ENCODE assay signal across 1 cellular context in genomic region chr6:26033132-26033941, GRCh38.
TF ChIP-seq lines count a peak whose summit lies in the region.

No MANE protein-coding gene starts in this region.

TF ChIP-seq in HepG2, 621 proteins besides CTCF, POLR2A, EP300 and RAD21 (continued from another document and continues in another):
- TF ChIP-seq, protein P1, sequence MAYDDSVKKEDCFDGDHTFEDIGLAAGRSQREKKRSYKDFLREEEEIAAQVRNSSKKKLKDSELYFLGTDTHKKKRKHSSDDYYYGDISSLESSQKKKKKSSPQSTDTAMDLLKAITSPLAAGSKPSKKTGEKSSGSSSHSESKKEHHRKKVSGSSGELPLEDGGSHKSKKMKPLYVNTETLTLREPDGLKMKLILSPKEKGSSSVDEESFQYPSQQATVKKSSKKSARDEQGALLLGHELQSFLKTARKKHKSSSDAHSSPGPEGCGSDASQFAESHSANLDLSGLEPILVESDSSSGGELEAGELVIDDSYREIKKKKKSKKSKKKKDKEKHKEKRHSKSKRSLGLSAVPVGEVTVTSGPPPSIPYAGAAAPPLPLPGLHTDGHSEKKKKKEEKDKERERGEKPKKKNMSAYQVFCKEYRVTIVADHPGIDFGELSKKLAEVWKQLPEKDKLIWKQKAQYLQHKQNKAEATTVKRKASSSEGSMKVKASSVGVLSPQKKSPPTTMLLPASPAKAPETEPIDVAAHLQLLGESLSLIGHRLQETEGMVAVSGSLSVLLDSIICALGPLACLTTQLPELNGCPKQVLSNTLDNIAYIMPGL (CRISPR knock-in tag; IDR thresholded peaks at IDR 0.05; ENCODE audit: borderline replicate concordance in 1 of 2, low read depth in 1 of 2), result peak; percentile 74 to 83
- TF ChIP-seq E2F5 (CRISPR knock-in tag; conservative IDR thresholded peaks at IDR 0.05), result 0 out of 2 replicates have a peak, but pooled peaks have one; percentile 26
- TF ChIP-seq SMARCE1 (IDR thresholded peaks at IDR 0.05; ENCODE audit: borderline replicate concordance), result no peak
- no peak for TF ChIP-seq MBNL3 (CRISPR knock-in tag; conservative IDR thresholded peaks at IDR 0.05)
- TF ChIP-seq ZFP1 (CRISPR knock-in tag; IDR thresholded peaks at IDR 0.05), result no peak; the same call in 1 of the 2 replicates
- TF ChIP-seq, protein P2, sequence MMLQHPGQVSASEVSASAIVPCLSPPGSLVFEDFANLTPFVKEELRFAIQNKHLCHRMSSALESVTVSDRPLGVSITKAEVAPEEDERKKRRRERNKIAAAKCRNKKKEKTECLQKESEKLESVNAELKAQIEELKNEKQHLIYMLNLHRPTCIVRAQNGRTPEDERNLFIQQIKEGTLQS (CRISPR knock-in tag; IDR thresholded peaks at IDR 0.05), result peak; percentile 38; the same call in 1 of the 2 replicates
- TF ChIP-seq, protein P3, sequence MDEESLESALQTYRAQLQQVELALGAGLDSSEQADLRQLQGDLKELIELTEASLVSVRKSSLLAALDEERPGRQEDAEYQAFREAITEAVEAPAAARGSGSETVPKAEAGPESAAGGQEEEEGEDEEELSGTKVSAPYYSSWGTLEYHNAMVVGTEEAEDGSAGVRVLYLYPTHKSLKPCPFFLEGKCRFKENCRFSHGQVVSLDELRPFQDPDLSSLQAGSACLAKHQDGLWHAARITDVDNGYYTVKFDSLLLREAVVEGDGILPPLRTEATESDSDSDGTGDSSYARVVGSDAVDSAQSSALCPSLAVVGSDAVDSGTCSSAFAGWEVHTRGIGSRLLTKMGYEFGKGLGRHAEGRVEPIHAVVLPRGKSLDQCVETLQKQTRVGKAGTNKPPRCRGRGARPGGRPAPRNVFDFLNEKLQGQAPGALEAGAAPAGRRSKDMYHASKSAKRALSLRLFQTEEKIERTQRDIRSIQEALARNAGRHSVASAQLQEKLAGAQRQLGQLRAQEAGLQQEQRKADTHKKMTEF (CRISPR knock-in tag; IDR thresholded peaks at IDR 0.05), result peak; percentile 80
- TF ChIP-seq, protein P4, sequence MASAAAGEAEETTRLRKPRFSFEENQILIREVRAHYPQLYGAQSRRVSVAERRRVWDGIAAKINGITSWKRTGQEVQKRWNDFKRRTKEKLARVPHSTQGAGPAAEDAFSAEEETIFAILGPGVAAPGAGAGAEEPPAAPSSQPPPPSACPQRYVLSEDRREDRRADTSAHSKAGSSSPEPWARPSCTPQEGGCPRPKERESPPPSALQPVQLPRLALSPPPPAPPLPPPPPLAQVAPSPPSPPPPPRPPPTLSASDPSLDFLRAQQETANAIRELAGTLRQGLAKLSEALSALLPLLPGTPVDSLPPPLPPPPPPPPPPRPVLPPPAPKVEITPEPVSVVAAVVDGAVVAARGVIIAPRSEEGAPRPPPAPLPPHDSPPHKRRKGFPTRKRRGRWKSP (CRISPR knock-in tag; IDR thresholded peaks at IDR 0.05), result peak; percentile 76; the same call in 1 of the 2 replicates
- no peak for TF ChIP-seq NFATC3 (CRISPR knock-in tag; IDR thresholded peaks at IDR 0.05)
- no peak for TF ChIP-seq ZNF720 (CRISPR knock-in tag; IDR thresholded peaks at IDR 0.05)
- TF ChIP-seq IRF2 (CRISPR knock-in tag; IDR thresholded peaks at IDR 0.05), result peak; percentile 87
- TF ChIP-seq NFYB (CRISPR knock-in tag; IDR thresholded peaks at IDR 0.05), result peak; percentile 93
- 0 out of 2 replicates have a peak, but pooled peaks have one; percentile 5 for TF ChIP-seq ZNF607 (CRISPR knock-in tag; IDR thresholded peaks at IDR 0.05; ENCODE audit: borderline replicate concordance)
- TF ChIP-seq, protein P5, sequence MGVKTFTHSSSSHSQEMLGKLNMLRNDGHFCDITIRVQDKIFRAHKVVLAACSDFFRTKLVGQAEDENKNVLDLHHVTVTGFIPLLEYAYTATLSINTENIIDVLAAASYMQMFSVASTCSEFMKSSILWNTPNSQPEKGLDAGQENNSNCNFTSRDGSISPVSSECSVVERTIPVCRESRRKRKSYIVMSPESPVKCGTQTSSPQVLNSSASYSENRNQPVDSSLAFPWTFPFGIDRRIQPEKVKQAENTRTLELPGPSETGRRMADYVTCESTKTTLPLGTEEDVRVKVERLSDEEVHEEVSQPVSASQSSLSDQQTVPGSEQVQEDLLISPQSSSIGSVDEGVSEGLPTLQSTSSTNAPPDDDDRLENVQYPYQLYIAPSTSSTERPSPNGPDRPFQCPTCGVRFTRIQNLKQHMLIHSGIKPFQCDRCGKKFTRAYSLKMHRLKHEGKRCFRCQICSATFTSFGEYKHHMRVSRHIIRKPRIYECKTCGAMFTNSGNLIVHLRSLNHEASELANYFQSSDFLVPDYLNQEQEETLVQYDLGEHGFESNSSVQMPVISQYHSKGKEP (CRISPR knock-in tag; IDR thresholded peaks at IDR 0.05), result no peak
- no peak for TF ChIP-seq CENPX (CRISPR knock-in tag; IDR thresholded peaks at IDR 0.05)
- no peak for TF ChIP-seq FOXA3 (CRISPR knock-in tag; IDR thresholded peaks at IDR 0.05)
- TF ChIP-seq SNAPC4 (CRISPR knock-in tag; IDR thresholded peaks at IDR 0.05), result peak; percentile 95
- TF ChIP-seq RBM22 (optimal IDR thresholded peaks at IDR 0.05; ENCODE audit: low read length), result no peak
- TF ChIP-seq, protein P6, sequence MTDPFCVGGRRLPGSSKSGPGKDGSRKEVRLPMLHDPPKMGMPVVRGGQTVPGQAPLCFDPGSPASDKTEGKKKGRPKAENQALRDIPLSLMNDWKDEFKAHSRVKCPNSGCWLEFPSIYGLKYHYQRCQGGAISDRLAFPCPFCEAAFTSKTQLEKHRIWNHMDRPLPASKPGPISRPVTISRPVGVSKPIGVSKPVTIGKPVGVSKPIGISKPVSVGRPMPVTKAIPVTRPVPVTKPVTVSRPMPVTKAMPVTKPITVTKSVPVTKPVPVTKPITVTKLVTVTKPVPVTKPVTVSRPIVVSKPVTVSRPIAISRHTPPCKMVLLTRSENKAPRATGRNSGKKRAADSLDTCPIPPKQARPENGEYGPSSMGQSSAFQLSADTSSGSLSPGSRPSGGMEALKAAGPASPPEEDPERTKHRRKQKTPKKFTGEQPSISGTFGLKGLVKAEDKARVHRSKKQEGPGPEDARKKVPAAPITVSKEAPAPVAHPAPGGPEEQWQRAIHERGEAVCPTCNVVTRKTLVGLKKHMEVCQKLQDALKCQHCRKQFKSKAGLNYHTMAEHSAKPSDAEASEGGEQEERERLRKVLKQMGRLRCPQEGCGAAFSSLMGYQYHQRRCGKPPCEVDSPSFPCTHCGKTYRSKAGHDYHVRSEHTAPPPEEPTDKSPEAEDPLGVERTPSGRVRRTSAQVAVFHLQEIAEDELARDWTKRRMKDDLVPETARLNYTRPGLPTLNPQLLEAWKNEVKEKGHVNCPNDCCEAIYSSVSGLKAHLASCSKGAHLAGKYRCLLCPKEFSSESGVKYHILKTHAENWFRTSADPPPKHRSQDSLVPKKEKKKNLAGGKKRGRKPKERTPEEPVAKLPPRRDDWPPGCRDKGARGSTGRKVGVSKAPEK (CRISPR knock-in tag; IDR thresholded peaks at IDR 0.05; ENCODE audit: borderline replicate concordance), result peak; percentile 89
- TF ChIP-seq ESRRA (CRISPR knock-in tag; IDR thresholded peaks at IDR 0.05; ENCODE audit: low read depth), result no peak
- TF ChIP-seq, protein P7, sequence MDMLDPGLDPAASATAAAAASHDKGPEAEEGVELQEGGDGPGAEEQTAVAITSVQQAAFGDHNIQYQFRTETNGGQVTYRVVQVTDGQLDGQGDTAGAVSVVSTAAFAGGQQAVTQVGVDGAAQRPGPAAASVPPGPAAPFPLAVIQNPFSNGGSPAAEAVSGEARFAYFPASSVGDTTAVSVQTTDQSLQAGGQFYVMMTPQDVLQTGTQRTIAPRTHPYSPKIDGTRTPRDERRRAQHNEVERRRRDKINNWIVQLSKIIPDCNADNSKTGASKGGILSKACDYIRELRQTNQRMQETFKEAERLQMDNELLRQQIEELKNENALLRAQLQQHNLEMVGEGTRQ (IDR thresholded peaks at IDR 0.05; ENCODE audit: low read depth, low read length), result no peak
- TF ChIP-seq, protein P7 (CRISPR knock-in tag; IDR thresholded peaks at IDR 0.05; ENCODE audit: borderline replicate concordance), result no peak
- TF ChIP-seq, protein P8, sequence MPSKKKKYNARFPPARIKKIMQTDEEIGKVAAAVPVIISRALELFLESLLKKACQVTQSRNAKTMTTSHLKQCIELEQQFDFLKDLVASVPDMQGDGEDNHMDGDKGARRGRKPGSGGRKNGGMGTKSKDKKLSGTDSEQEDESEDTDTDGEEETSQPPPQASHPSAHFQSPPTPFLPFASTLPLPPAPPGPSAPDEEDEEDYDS (CRISPR knock-in tag; IDR thresholded peaks at IDR 0.05), result peak; percentile 88
- TF ChIP-seq RAD51 (IDR thresholded peaks at IDR 0.05; ENCODE audit: borderline replicate concordance), result no peak
- peak; percentile 76; the same call in 1 of the 2 replicates for TF ChIP-seq ZNF296 (CRISPR knock-in tag; conservative IDR thresholded peaks at IDR 0.05)
- TF ChIP-seq TBP (CRISPR knock-in tag; IDR thresholded peaks at IDR 0.05), result no peak
- TF ChIP-seq SMARCC2 (IDR thresholded peaks at IDR 0.05), result no peak
- TF ChIP-seq ZC3H13 (CRISPR knock-in tag; IDR thresholded peaks at IDR 0.05), result no peak
- TF ChIP-seq, protein P9, sequence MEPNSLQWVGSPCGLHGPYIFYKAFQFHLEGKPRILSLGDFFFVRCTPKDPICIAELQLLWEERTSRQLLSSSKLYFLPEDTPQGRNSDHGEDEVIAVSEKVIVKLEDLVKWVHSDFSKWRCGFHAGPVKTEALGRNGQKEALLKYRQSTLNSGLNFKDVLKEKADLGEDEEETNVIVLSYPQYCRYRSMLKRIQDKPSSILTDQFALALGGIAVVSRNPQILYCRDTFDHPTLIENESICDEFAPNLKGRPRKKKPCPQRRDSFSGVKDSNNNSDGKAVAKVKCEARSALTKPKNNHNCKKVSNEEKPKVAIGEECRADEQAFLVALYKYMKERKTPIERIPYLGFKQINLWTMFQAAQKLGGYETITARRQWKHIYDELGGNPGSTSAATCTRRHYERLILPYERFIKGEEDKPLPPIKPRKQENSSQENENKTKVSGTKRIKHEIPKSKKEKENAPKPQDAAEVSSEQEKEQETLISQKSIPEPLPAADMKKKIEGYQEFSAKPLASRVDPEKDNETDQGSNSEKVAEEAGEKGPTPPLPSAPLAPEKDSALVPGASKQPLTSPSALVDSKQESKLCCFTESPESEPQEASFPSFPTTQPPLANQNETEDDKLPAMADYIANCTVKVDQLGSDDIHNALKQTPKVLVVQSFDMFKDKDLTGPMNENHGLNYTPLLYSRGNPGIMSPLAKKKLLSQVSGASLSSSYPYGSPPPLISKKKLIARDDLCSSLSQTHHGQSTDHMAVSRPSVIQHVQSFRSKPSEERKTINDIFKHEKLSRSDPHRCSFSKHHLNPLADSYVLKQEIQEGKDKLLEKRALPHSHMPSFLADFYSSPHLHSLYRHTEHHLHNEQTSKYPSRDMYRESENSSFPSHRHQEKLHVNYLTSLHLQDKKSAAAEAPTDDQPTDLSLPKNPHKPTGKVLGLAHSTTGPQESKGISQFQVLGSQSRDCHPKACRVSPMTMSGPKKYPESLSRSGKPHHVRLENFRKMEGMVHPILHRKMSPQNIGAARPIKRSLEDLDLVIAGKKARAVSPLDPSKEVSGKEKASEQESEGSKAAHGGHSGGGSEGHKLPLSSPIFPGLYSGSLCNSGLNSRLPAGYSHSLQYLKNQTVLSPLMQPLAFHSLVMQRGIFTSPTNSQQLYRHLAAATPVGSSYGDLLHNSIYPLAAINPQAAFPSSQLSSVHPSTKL (CRISPR knock-in tag; IDR thresholded peaks at IDR 0.05), result no peak
- TF ChIP-seq ZUFSP (CRISPR knock-in tag; IDR thresholded peaks at IDR 0.05; ENCODE audit: borderline replicate concordance), result no peak
